ENCODE assay signal across 1 cellular context in genomic region chr20:57660510-57661199, GRCh38.
TF ChIP-seq lines count a peak whose summit lies in the region.

No MANE protein-coding gene starts in this region.

TF ChIP-seq in GM23338, 12 proteins besides CTCF, POLR2A, EP300 and RAD21:
- TF ChIP-seq ZNF462 (CRISPR knock-in tag; IDR thresholded peaks at IDR 0.05) (no peak), EZH2 (IDR thresholded peaks at IDR 0.05; ENCODE audit: low read depth, unreplicated experiment) (no peak), JUNB (IDR thresholded peaks at IDR 0.05; ENCODE audit: unreplicated experiment) (no peak), POLR2AphosphoS5 (IDR thresholded peaks at IDR 0.05; ENCODE audit: low read depth) (no peak), ZNF331 (CRISPR knock-in tag; IDR thresholded peaks at IDR 0.05; ENCODE audit: low read depth) (no peak), STAT1 (IDR thresholded peaks at IDR 0.05; ENCODE audit: unreplicated experiment) (no peak), ETS1 (IDR thresholded peaks at IDR 0.05) (no peak), CREB1 (CRISPR knock-in tag; IDR thresholded peaks at IDR 0.05; ENCODE audit: low read depth) (no peak), REST (IDR thresholded peaks at IDR 0.05; ENCODE audit: unreplicated experiment) (no peak), ZNF114 (CRISPR knock-in tag; IDR thresholded peaks at IDR 0.05) (no peak), NANOG (IDR thresholded peaks at IDR 0.05; ENCODE audit: borderline replicate concordance) (no peak), EZH2phosphoT487 (IDR thresholded peaks at IDR 0.05; ENCODE audit: unreplicated experiment) (no peak)
TF ChIP-seq in GM23338: peak in this region for 0.
